1 cellular context compared by ENCODE assay signal in the genomic region with DNA sequence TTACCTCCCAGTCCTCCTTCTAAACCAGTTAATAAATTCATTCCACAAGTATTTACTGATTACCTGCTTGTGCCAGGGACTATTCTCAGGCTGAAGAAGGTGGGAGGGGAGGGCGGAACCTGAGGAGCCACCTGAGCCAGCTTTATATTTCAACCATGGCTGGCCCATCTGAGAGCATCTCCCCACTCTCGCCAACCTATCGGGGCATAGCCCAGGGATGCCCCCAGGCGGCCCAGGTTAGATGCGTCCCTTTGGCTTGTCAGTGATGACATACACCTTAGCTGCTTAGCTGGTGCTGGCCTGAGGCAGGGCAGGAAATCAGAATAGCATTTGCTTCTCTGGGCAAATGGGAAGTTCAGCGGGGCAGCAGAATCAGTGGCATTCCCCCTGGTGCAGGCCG.
TF ChIP-seq lines count a peak whose summit lies in the region.

No MANE protein-coding gene starts in this region.

TF ChIP-seq in H1, 55 proteins besides CTCF, POLR2A, EP300 and RAD21:
- no peak for TF ChIP-seq KDM5A (IDR thresholded peaks at IDR 0.05; ENCODE audit: low read length)
- TF ChIP-seq NANOG (IDR thresholded peaks at IDR 0.05; ENCODE audit: insufficient read depth, low read depth, low read length, poor library complexity, severe bottlenecking), result no peak
